ENCODE assay signal across 1 cellular context in genomic region chr3:158108596-158108995, GRCh38.
TF ChIP-seq lines count a peak whose summit lies in the region.

No MANE protein-coding gene starts in this region.

TF ChIP-seq in WTC11, 78 proteins besides CTCF, POLR2A, EP300 and RAD21 (continued from another document):
- TF ChIP-seq, protein P1, sequence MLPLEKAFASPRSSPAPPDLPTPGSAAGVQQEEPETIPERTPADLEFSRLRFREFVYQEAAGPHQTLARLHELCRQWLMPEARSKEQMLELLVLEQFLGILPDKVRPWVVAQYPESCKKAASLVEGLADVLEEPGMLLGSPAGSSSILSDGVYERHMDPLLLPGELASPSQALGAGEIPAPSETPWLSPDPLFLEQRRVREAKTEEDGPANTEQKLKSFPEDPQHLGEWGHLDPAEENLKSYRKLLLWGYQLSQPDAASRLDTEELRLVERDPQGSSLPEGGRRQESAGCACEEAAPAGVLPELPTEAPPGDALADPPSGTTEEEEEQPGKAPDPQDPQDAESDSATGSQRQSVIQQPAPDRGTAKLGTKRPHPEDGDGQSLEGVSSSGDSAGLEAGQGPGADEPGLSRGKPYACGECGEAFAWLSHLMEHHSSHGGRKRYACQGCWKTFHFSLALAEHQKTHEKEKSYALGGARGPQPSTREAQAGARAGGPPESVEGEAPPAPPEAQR (CRISPR knock-in tag; IDR thresholded peaks at IDR 0.05), result no peak
- TF ChIP-seq GABPB1 (CRISPR knock-in tag; IDR thresholded peaks at IDR 0.05), result no peak
- no peak for TF ChIP-seq KAT7 (CRISPR knock-in tag; IDR thresholded peaks at IDR 0.05; ENCODE audit: borderline replicate concordance)
- TF ChIP-seq ZBTB43 (CRISPR knock-in tag; IDR thresholded peaks at IDR 0.05), result no peak
